22 cellular contexts compared by ENCODE assay signal in genomic region chr16:8718753-8719386, GRCh38. TPM values are rescaled to one million over a fixed set of nuclear protein-coding genes. Genes with fewer than 3 reads are reported as not detected.
A peak's percentile ranks its signal among the peaks of the same experiment; 100 is the strongest.
DNase-seq lines count a peak whose midpoint lies in the region; ATAC-seq and TF ChIP-seq lines count a peak whose summit lies in the region.
"Had no signal": no experiment of that assay in that cellular context is flagged by ENCODE, and none has a peak within 500 bp of the region (broad histone marks: within the 10 kb centered on the region; RNA-seq: fewer than 3 reads in every experiment).

No MANE protein-coding gene starts in this region.

- ATAC-seq in GM21723 (IDR thresholded peaks at IDR 0.05; ENCODE audit: unreplicated experiment), result no peak
- ATAC-seq: gastroesophageal sphincter, GM12878, K562, right cardiac atrium, SK-N-SH treated with all-trans-retinoic acid at 6 μM for 48 hours had no signal

- no peak overlapping the region for H3K4me3 ChIP-seq in BLaER1 treated with 17β-estradiol and CSF1 and Interleukin-3, amounts not matched to agents 10 nM and 100 nM
- H3K4me3 ChIP-seq: coronary artery, gastroesophageal sphincter, GM12878, K562 had no signal

- H3K4me1 ChIP-seq in BLaER1 treated with 17β-estradiol and CSF1 and Interleukin-3, amounts not matched to agents 10 nM and 100 nM, result peaks cover 0 to 9% (median 2%) of the 10 kb centered on the region in 10 experiments; a peak in 7 of 20 replicates
- H3K4me1 ChIP-seq: gastroesophageal sphincter had no signal

- H4K20me1 ChIP-seq in BLaER1 treated with 17β-estradiol and CSF1 and Interleukin-3, amounts not matched to agents 10 nM and 100 nM, result peaks cover 0 to 22% (median 0%) of the 10 kb centered on the region in 11 experiments; a peak in 3 of 22 replicates

- peaks cover 12% of the 10 kb centered on the region for H3K4me1 Mint-ChIP-seq in neural crest cell

- no peaks in the 10 kb centered on the region for H3K27me3 ChIP-seq in BLaER1 treated with 17β-estradiol and CSF1 and Interleukin-3, amounts not matched to agents 10 nM and 100 nM
- H3K27me3 ChIP-seq: gastroesophageal sphincter had no signal

- H3K27ac Mint-ChIP-seq in neural crest cell (ENCODE audit: unreplicated experiment), result peak overlapping the region; percentile 6
- H3K27ac Mint-ChIP-seq: activated naive CD8-positive, alpha-beta T cell treated with anti-CD3 and anti-CD28 coated beads for 36 hours; CD4-positive, CD25-positive, alpha-beta regulatory T cell; T-helper 2 cell treated with Interferon-gamma antibody and Interleukin-4, amounts not matched to agents 5 μg/mL and 100 μg/mL, for 36 hours had no signal

- DNase-seq in NCI-H146 (lab: John Stamatoyannopoulos, UW) (peak; percentile 65), astrocyte of the hippocampus (ENCODE audit: low read depth, low spot score) (peak; percentile 48), neural crest cell (ENCODE audit: low read depth, low spot score) (no peak), SW 1271 (lab: John Stamatoyannopoulos, UW) (no peak)
- DNase-seq in activated CD4-positive, alpha-beta T cell treated with anti-CD3 and anti-CD28 coated beads, Interleukin-2, amount 50 U/mL, for 48 hours, result no peak
- DNase-seq: activated naive CD8-positive, alpha-beta T cell treated with anti-CD3 and anti-CD28 coated beads for 36 hours; CD4-positive, CD25-positive, alpha-beta regulatory T cell; DMS153; mammary epithelial cell; MM.1S; NCI-H187; NCI-H446 treated with DMSO at 0.1 percent for 48 hours; right cardiac atrium; stimulated activated CD4-positive, alpha-beta T cell treated with anti-CD3 and anti-CD28 coated beads, Interleukin-15, amount 100 ng/mL, for 24 hours had no signal

- peaks cover 2% of the 10 kb centered on the region for H3K36me3 Mint-ChIP-seq in neural crest cell (ENCODE audit: low read depth)

- peak overlapping the region; percentile 22 for H3K4me3 Mint-ChIP-seq in neural crest cell
- H3K4me3 Mint-ChIP-seq: activated naive CD8-positive, alpha-beta T cell treated with anti-CD3 and anti-CD28 coated beads for 36 hours; CD4-positive, CD25-positive, alpha-beta regulatory T cell; T-helper 2 cell treated with Interferon-gamma antibody and Interleukin-4, amounts not matched to agents 5 μg/mL and 100 μg/mL, for 36 hours had no signal

- H3K36me3 ChIP-seq in BLaER1 treated with 17β-estradiol and CSF1 and Interleukin-3, amounts not matched to agents 10 nM and 100 nM, result peaks cover 11 to 40% (median 20%) of the 10 kb centered on the region in 11 experiments; a peak in 19 of 22 replicates

- no peak overlapping the region for H3K9ac ChIP-seq in BLaER1 treated with 17β-estradiol and CSF1 and Interleukin-3, amounts not matched to agents 10 nM and 100 nM

- no peaks in the 10 kb centered on the region for H3K9me3 Mint-ChIP-seq in neural crest cell
- H3K9me3 Mint-ChIP-seq: activated naive CD8-positive, alpha-beta T cell treated with anti-CD3 and anti-CD28 coated beads for 36 hours; T-helper 2 cell treated with Interferon-gamma antibody and Interleukin-4, amounts not matched to agents 5 μg/mL and 100 μg/mL, for 36 hours had no signal

- no peaks in the 10 kb centered on the region for H3K27me3 Mint-ChIP-seq in neural crest cell (ENCODE audit: low read depth)
- H3K27me3 Mint-ChIP-seq: activated naive CD8-positive, alpha-beta T cell treated with anti-CD3 and anti-CD28 coated beads for 36 hours; CD4-positive, CD25-positive, alpha-beta regulatory T cell had no signal

- no peak for TF ChIP-seq CTCF in neural crest cell (conservative IDR thresholded peaks at IDR 0.05)

- H3K4me2 ChIP-seq in BLaER1 treated with 17β-estradiol and CSF1 and Interleukin-3, amounts not matched to agents 10 nM and 100 nM, result peak overlapping the region in 7 of 11 experiments; percentile 2 to 33 (median 19); a peak in 7 of 22 replicates

- H3K27ac ChIP-seq in BLaER1 treated with 17β-estradiol and CSF1 and Interleukin-3, amounts not matched to agents 10 nM and 100 nM, result no peak overlapping the region
- H3K27ac ChIP-seq: coronary artery, gastroesophageal sphincter had no signal

- H3K9me3 ChIP-seq in BLaER1 treated with 17β-estradiol and CSF1 and Interleukin-3, amounts not matched to agents 10 nM and 100 nM (replicated peaks in 1 of 11), result peaks cover 19 to 27% (median 24%) of the 10 kb centered on the region in 11 experiments

RNA-seq across cellular contexts. Expression of gene ABAT, which starts 44.5 kb away (rescaled TPM):
- total RNA-seq in neural crest cell, result 35.2 and 36.5 TPM in 2 replicates

Comparison
In these comparisons a context has a peak if more than half of its experiments do, and no peak if none do; other contexts are left out.
1. DNase-seq: peak in NCI-H146 (single experiment) and astrocyte of the hippocampus (single experiment); none in neural crest cell (single experiment), SW 1271 (0 of 2) and activated CD4-positive, alpha-beta T cell treated with anti-CD3 and anti-CD28 coated beads, Interleukin-2, amount 50 U/mL, for 48 hours (0 of 2).